Comparison of ENCODE assay signal across 15 cellular contexts in the genomic region with DNA sequence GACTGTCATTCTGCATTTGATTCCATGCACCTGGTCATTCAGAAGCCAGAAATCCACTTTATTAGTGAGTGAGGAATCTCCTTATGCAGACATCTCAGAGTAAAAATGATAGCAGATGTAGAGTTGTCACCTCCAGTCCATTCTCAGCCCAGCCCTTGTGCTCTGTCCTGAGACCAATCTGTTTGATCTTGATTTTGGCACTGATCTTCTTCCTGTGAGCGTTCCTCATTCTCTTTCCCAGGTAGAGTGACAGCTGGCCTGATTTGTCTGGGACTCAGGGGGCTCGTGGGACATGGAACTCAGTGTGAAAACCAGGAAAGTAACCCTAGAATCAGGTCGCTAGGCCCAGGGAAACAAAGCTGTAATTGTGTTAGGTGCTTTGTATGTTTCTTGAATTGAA. TPM values are rescaled to one million over a fixed set of nuclear protein-coding genes. Genes with fewer than 3 reads are reported as not detected.
A peak's percentile ranks its signal among the peaks of the same experiment; 100 is the strongest.
DNase-seq lines count a peak whose midpoint lies in the region; ATAC-seq and TF ChIP-seq lines count a peak whose summit lies in the region.
"Had no signal": no experiment of that assay in that cellular context is flagged by ENCODE, and none has a peak within 500 bp of the region (broad histone marks: within the 10 kb centered on the region; RNA-seq: fewer than 3 reads in every experiment).

No MANE protein-coding gene starts in this region.

- H3K4me3 Mint-ChIP-seq in CD14-positive monocyte (no peak overlapping the region), T-cell (peak overlapping the region in 2 of 3 donors; percentile 26 to 55)
- peak overlapping the region in 1 of 2 donors; percentile 41 for H3K4me3 Mint-ChIP-seq in effector memory CD8-positive, alpha-beta T cell
- H3K4me3 Mint-ChIP-seq: WTC11 had no signal

- no peak for TF ChIP-seq CTCF in CD14-positive monocyte (IDR thresholded peaks at IDR 0.05)
- TF ChIP-seq CTCF in GM13976 (IDR thresholded peaks at IDR 0.05; ENCODE audit: borderline replicate concordance, control extremely low read depth, extremely low read depth, insufficient read depth, missing control alignments), result no peak

- DNase-seq in NCI-H2171 treated with DMSO at 0.1 percent for 48 hours (lab: John Stamatoyannopoulos, UW) (peak; percentile 72), NCI-H2171 (lab: John Stamatoyannopoulos, UW) (no peak), CD14-positive monocyte (ENCODE audit: low spot score) (no peak), T-cell (no peak), GM13976 (ENCODE audit: low spot score) (no peak), NCI-H128 (lab: John Stamatoyannopoulos, UW; ENCODE audit: unreplicated experiment) (no peak), GF-D8 (lab: John Stamatoyannopoulos, UW) (no peak)
- no peak for DNase-seq in effector memory CD8-positive, alpha-beta T cell
- DNase-seq: 8988T, body of pancreas, KBM-7, left colon, NCI-H146, SW 1271 had no signal

- no peak for ATAC-seq in T-cell (replicated peaks in 1 of 4)
- ATAC-seq in effector memory CD8-positive, alpha-beta T cell (replicated peaks), result no peak
- ATAC-seq: body of pancreas, left colon, WTC11 had no signal

- peaks cover 97% of the 10 kb centered on the region for H3K4me1 Mint-ChIP-seq in CD14-positive monocyte
- H3K4me1 Mint-ChIP-seq in T-cell, result peaks cover 96% of the 10 kb centered on the region in 3 donors
- peaks cover 80 to 93% of the 10 kb centered on the region in 2 donors for H3K4me1 Mint-ChIP-seq in effector memory CD8-positive, alpha-beta T cell (ENCODE audit: low read depth in 2 of 2)

- H3K36me3 Mint-ChIP-seq in CD14-positive monocyte (peaks cover 60 to 62% of the 10 kb centered on the region in 2 donors), T-cell (peaks cover 53% of the 10 kb centered on the region)
- H3K36me3 Mint-ChIP-seq in effector memory CD8-positive, alpha-beta T cell (ENCODE audit: insufficient read depth), result peaks cover 37% of the 10 kb centered on the region

- H3K9me3 Mint-ChIP-seq in CD14-positive monocyte, result peaks cover 0 to 4% (median 0%) of the 10 kb centered on the region in 7 donors
- no peaks in the 10 kb centered on the region for H3K9me3 Mint-ChIP-seq in T-cell
- H3K9me3 Mint-ChIP-seq in effector memory CD8-positive, alpha-beta T cell, result no peaks in the 10 kb centered on the region

- POLR2A ChIA-PET in T-cell (lab: Charles Lee), result interaction anchor here in 1 of 2 donors (0.9 kb wide), 1 partner anchor 51 kb away, joined by 3 read pairs; no protein-coding TSS in a partner anchor

- intact Hi-C loops in CD14-positive monocyte (cut with micrococcal nuclease), result loop anchor here (5.0 to 10.0 kb wide), 4 partner anchors 36 to 279 kb away; a partner anchor contains a TSS

- in situ Hi-C loops in GM13976 (cut with MboI; ENCODE audit: low sequenced_read_pairs, unreplicated experiment), result loop anchor here (25.0 kb wide), 1 partner anchor 169 kb away; no protein-coding TSS in a partner anchor

- peaks cover 0 to 3% (median 2%) of the 10 kb centered on the region in 3 donors for H3K27me3 Mint-ChIP-seq in CD14-positive monocyte (ENCODE audit: low read depth in 3 of 3)
- no peaks in the 10 kb centered on the region for H3K27me3 Mint-ChIP-seq in T-cell
- no peaks in the 10 kb centered on the region for H3K27me3 Mint-ChIP-seq in effector memory CD8-positive, alpha-beta T cell

- CTCF ChIA-PET in T-cell (lab: Charles Lee), result interaction anchor here (0.6 to 7.5 kb wide), 3 partner anchors 8 to 67 kb away, joined by 3 to 78 read pairs (median 3); no protein-coding TSS in a partner anchor

- H3K27ac Mint-ChIP-seq in CD14-positive monocyte, result peak overlapping the region; percentile 98 to 100 (median 98)
- H3K27ac Mint-ChIP-seq in T-cell, result peak overlapping the region; percentile 86 to 94
- H3K27ac Mint-ChIP-seq in effector memory CD8-positive, alpha-beta T cell, result peak overlapping the region; percentile 85 to 86

RNA-seq across cellular contexts. Expression of a gene that starts 8.9 kb away (rescaled TPM):
- 10 to 100 TPM; 20.8 to 36.3 TPM for polyA plus RNA-seq in CD14-positive monocyte
- total RNA-seq in T-cell, result 100 to 1,000 TPM; 103 to 134 (median 123) TPM

Comparison
In these comparisons a context has a peak if more than half of its experiments do, and no peak if none do; other contexts are left out.
1. H3K4me3 Mint-ChIP-seq: peak in T-cell (2 of 3); none in CD14-positive monocyte (0 of 2).
2. Peak in every context shown above with its lines, with median percentiles within 50 percentile points of each other: H3K27ac Mint-ChIP-seq.